ENCODE assay signal across 11 cellular contexts in genomic region chr1:111199329-111199728, GRCh38. TPM values are rescaled to one million over a fixed set of nuclear protein-coding genes. Genes with fewer than 3 reads are reported as not detected.
DNase-seq lines count a peak whose midpoint lies in the region; ATAC-seq and TF ChIP-seq lines count a peak whose summit lies in the region.
"Had no signal": no experiment of that assay in that cellular context is flagged by ENCODE, and none has a peak within 500 bp of the region (broad histone marks: within the 10 kb centered on the region; RNA-seq: fewer than 3 reads in every experiment).

No MANE protein-coding gene starts in this region.

- H3K27ac Mint-ChIP-seq in CD8-positive, alpha-beta T cell: peak overlapping the region; percentile 97

- no peaks in the 10 kb centered on the region for H3K9me3 ChIP-seq in CD8-positive, alpha-beta T cell (ENCODE audit: low read length)
- H3K9me3 ChIP-seq in Loucy (ENCODE audit: insufficient read depth, low read depth, low read length): no peaks in the 10 kb centered on the region
- no peaks in the 10 kb centered on the region for H3K9me3 ChIP-seq in body of pancreas
- H3K9me3 ChIP-seq in parathyroid adenoma (ENCODE audit: control insufficient read depth, low read length): no peaks in the 10 kb centered on the region
- H3K9me3 ChIP-seq: gastrocnemius medialis, uterus had no signal

- POLR2A ChIA-PET in CD8-positive, alpha-beta T cell (lab: Charles Lee): interaction anchor here (1.0 to 15.4 kb wide), 6 partner anchors 10 to 249 kb away, joined by 4 to 430 read pairs (median 10); partner anchors contain the start of genes ATP5PB, CEPT1, CHI3L2 and DRAM2

- H3K27ac ChIP-seq in CD8-positive, alpha-beta T cell (ENCODE audit: low read depth, low read length): peak overlapping the region; percentile 55
- H3K27ac ChIP-seq in body of pancreas (peak overlapping the region; percentile 45 to 96 (median 78)), parathyroid adenoma (peak overlapping the region; percentile 8), caudate nucleus (ENCODE audit: low read depth, low read length) (no peak overlapping the region), brain microvascular endothelial cell (no peak overlapping the region)
- H3K27ac ChIP-seq: gastrocnemius medialis, uterus had no signal

- no peaks in the 10 kb centered on the region for H3K9me3 Mint-ChIP-seq in CD8-positive, alpha-beta T cell

- no peak for TF ChIP-seq CTCF in CD8-positive, alpha-beta T cell (IDR thresholded peaks at IDR 0.05)
- no peak for TF ChIP-seq CTCF in Loucy (conservative IDR thresholded peaks at IDR 0.05; ENCODE audit: low read length)
- TF ChIP-seq CTCF in body of pancreas (IDR thresholded peaks at IDR 0.05): no peak
- no peak for TF ChIP-seq CTCF in parathyroid adenoma (IDR thresholded peaks at IDR 0.05)
- TF ChIP-seq CTCF in brain microvascular endothelial cell (IDR thresholded peaks at IDR 0.05; ENCODE audit: low read depth, low read length, missing control alignments): no peak

- WGBS in body of pancreas, 2 donors: 65 to 70% methylated on average over 3 of the region's 3 CpGs

- no peaks in the 10 kb centered on the region for H3K9me2 ChIP-seq in Loucy (replicated peaks; ENCODE audit: low read depth, low read length)

- peaks cover 72% of the 10 kb centered on the region for H3K4me1 Mint-ChIP-seq in CD8-positive, alpha-beta T cell (ENCODE audit: low read depth)

- H3K9ac ChIP-seq in Loucy (ENCODE audit: low read depth, low read length, poor library complexity, severe bottlenecking): peak overlapping the region; percentile 75
- no peak overlapping the region for H3K9ac ChIP-seq in parathyroid adenoma

- peaks cover 54% of the 10 kb centered on the region for H3K4me1 ChIP-seq in CD8-positive, alpha-beta T cell (ENCODE audit: insufficient read depth, low read length)
- H3K4me1 ChIP-seq in Loucy (ENCODE audit: insufficient read depth, low read length, poor library complexity, severe bottlenecking) (peaks cover 68% of the 10 kb centered on the region), body of pancreas (peaks cover 57% of the 10 kb centered on the region), parathyroid adenoma (peaks cover 16% of the 10 kb centered on the region)
- H3K4me1 ChIP-seq: uterus had no signal

- no peaks in the 10 kb centered on the region for H3F3A ChIP-seq in Loucy (ENCODE audit: low read depth)

- H3K4me2 ChIP-seq in Loucy (ENCODE audit: low read depth, low read length, poor library complexity, severe bottlenecking): peak overlapping the region; percentile 50
- H3K4me2 ChIP-seq in parathyroid adenoma (ENCODE audit: low read length): peak overlapping the region; percentile 29

- peak in 3 of 7 experiments; percentile 16 to 64 (median 43) for DNase-seq in CD8-positive, alpha-beta T cell
- DNase-seq in body of pancreas (no peak), caudate nucleus (lab: John Stamatoyannopoulos, UW) (no peak), DMS 273 (lab: John Stamatoyannopoulos, UW; ENCODE audit: unreplicated experiment) (no peak), brain microvascular endothelial cell (no peak), OCI-M1 (lab: John Stamatoyannopoulos, UW) (no peak)
- DNase-seq: NCI-H1694 had no signal

- H3K27me3 ChIP-seq in CD8-positive, alpha-beta T cell (ENCODE audit: insufficient read depth, low read length): no peaks in the 10 kb centered on the region
- H3K27me3 ChIP-seq in Loucy (ENCODE audit: insufficient read depth, low read length, poor library complexity, severe bottlenecking) (no peaks in the 10 kb centered on the region), body of pancreas (no peaks in the 10 kb centered on the region), parathyroid adenoma (ENCODE audit: control insufficient read depth, insufficient read depth, low read length) (no peaks in the 10 kb centered on the region), brain microvascular endothelial cell (replicated peaks) (peaks cover 3% of the 10 kb centered on the region)
- H3K27me3 ChIP-seq: uterus had no signal

- TF ChIP-seq POLR2A in body of pancreas (IDR thresholded peaks at IDR 0.05): no peak

- H3K36me3 Mint-ChIP-seq in CD8-positive, alpha-beta T cell: peaks cover 66% of the 10 kb centered on the region

- H3K4me3 Mint-ChIP-seq in CD8-positive, alpha-beta T cell: peak overlapping the region; percentile 94

- H3K79me2 ChIP-seq in Loucy (ENCODE audit: insufficient read depth, low read length): no peaks in the 10 kb centered on the region
- no peaks in the 10 kb centered on the region for H3K79me2 ChIP-seq in parathyroid adenoma

- in situ Hi-C loops in brain microvascular endothelial cell (cut with HindIII; ENCODE audit: low pct_ligation_motif_present, low sequenced_read_pairs): no loop called here

- peak overlapping the region; percentile 62; the same call in 1 of the 2 replicates for H2AFZ ChIP-seq in Loucy (ENCODE audit: low read length)
- no peak overlapping the region for H2AFZ ChIP-seq in parathyroid adenoma

- H3K36me3 ChIP-seq in CD8-positive, alpha-beta T cell (ENCODE audit: insufficient read depth, low read length): peaks cover 44% of the 10 kb centered on the region
- no peaks in the 10 kb centered on the region for H3K36me3 ChIP-seq in Loucy (ENCODE audit: insufficient read depth, low read length)
- no peaks in the 10 kb centered on the region for H3K36me3 ChIP-seq in body of pancreas (replicated peaks in 1 of 2; ENCODE audit: insufficient read depth in 1 of 2, low read depth in 2 of 2)
- no peaks in the 10 kb centered on the region for H3K36me3 ChIP-seq in parathyroid adenoma (ENCODE audit: control insufficient read depth, insufficient read depth, low read length)
- H3K36me3 ChIP-seq in brain microvascular endothelial cell (replicated peaks): no peaks in the 10 kb centered on the region
- H3K36me3 ChIP-seq: gastrocnemius medialis, uterus had no signal

- peak overlapping the region; percentile 93 for H3K4me3 ChIP-seq in CD8-positive, alpha-beta T cell (ENCODE audit: low read depth, low read length)
- H3K4me3 ChIP-seq in Loucy (ENCODE audit: low read length, poor library complexity, severe bottlenecking): peak overlapping the region; percentile 48
- H3K4me3 ChIP-seq in body of pancreas: no peak overlapping the region
- H3K4me3 ChIP-seq in parathyroid adenoma (ENCODE audit: low read depth, low read length): no peak overlapping the region
- no peak overlapping the region for H3K4me3 ChIP-seq in brain microvascular endothelial cell (ENCODE audit: low read depth, low read length)
- H3K4me3 ChIP-seq: uterus had no signal

- H3K27me3 Mint-ChIP-seq in CD8-positive, alpha-beta T cell (ENCODE audit: low read depth): no peaks in the 10 kb centered on the region

- peak; percentile 8 for ATAC-seq in CD8-positive, alpha-beta T cell
- ATAC-seq in body of pancreas: no peak

- no peaks in the 10 kb centered on the region for H4K20me1 ChIP-seq in Loucy (ENCODE audit: insufficient read depth, low read length, poor library complexity, severe bottlenecking)

- intact Hi-C loops in CD8-positive, alpha-beta T cell (cut with DNase I, micrococcal nuclease): loop anchor here (1.0 to 10.0 kb wide), 4 partner anchors 8 to 525 kb away; partner anchors contain the start of genes ATP5PB (in 1 of the 2), CEPT1 (in 1 of the 2), DRAM2 (in 1 of the 2) and KCNA3 (in 1 of the 2)
- intact Hi-C loops in body of pancreas (cut with DNase I): no loop called here

- CTCF ChIA-PET in CD8-positive, alpha-beta T cell (lab: Charles Lee): interaction anchor here (1.3 to 15.0 kb wide), 10 partner anchors 12 to 200 kb away, joined by 3 to 429 read pairs (median 10); partner anchors contain the start of genes CEPT1, CHI3L2 and DRAM2

RNA-seq across cellular contexts. Expression of gene DENND2D, which starts 1.1 kb away (rescaled TPM):
- 10 to 100 TPM; 50.5 to 50.8 TPM for total RNA-seq in CD8-positive, alpha-beta T cell
- 10 to 100 TPM; 16.1 to 35.3 TPM for total RNA-seq in body of pancreas

RNA-seq across cellular contexts. Expression of gene CHI3L2, which starts 28.2 kb away (rescaled TPM):
- total RNA-seq in CD8-positive, alpha-beta T cell: 1 to 10 TPM; 7.1 to 8.7 TPM
- total RNA-seq in body of pancreas: not detected

RNA-seq across cellular contexts. Expression of gene CEPT1, which starts 59.3 kb away (rescaled TPM):
- 10 to 100 TPM; 21.5 to 22.9 TPM for total RNA-seq in CD8-positive, alpha-beta T cell
- 10 to 100 TPM; 16.9 to 26.0 TPM for total RNA-seq in body of pancreas

RNA-seq across cellular contexts. Expression of gene DRAM2, which starts 59.4 kb away (rescaled TPM):
- total RNA-seq in CD8-positive, alpha-beta T cell: 10 to 100 TPM; 25.5 to 27.1 TPM
- 10 to 100 TPM; 11.9 to 27.5 TPM for total RNA-seq in body of pancreas

Comparison
In these comparisons a context has a peak if more than half of its experiments do, and no peak if none do; other contexts are left out.
1. H3K27ac ChIP-seq: peak in CD8-positive, alpha-beta T cell (single experiment), body of pancreas (4 of 4) and parathyroid adenoma (single experiment); none in caudate nucleus (single experiment) and brain microvascular endothelial cell (single experiment).
2. H3K4me3 ChIP-seq: peak in CD8-positive, alpha-beta T cell (single experiment) and Loucy (single experiment); none in body of pancreas (0 of 2), parathyroid adenoma (single experiment) and brain microvascular endothelial cell (single experiment).
3. RNA of gene CHI3L2, which starts 28.2 kb away (total RNA-seq): 7.1 to 8.7 TPM in CD8-positive, alpha-beta T cell; not detected in body of pancreas; every median in the first group is over 4 times any median in the second.